In genomic region chr6:90294614-90294988, GRCh38 we compare ENCODE assay signal across 9 cellular contexts. TPM values are rescaled to one million over a fixed set of nuclear protein-coding genes. Genes with fewer than 3 reads are reported as not detected.
DNase-seq lines count a peak whose midpoint lies in the region; ATAC-seq, FAIRE-seq and TF ChIP-seq lines count a peak whose summit lies in the region.
"Had no signal": no experiment of that assay in that cellular context is flagged by ENCODE, and none has a peak within 500 bp of the region (broad histone marks: within the 10 kb centered on the region; RNA-seq: fewer than 3 reads in every experiment).

No MANE protein-coding gene starts in this region.

- DNase-seq in right atrium auricular region (ENCODE audit: low spot score) = no peak
- DNase-seq in left cardiac atrium = no peak
- peak; percentile 57 for DNase-seq in activated naive CD4-positive, alpha-beta T cell treated with anti-CD3 and anti-CD28 coated beads, Interleukin-2, amount 50 U/mL, for 16 hours
- no peak for DNase-seq in kidney epithelial cell (ENCODE audit: low read depth)
- DNase-seq in testis = no peak
- DNase-seq in GM10248 (ENCODE audit: extremely low spot score) = no peak
- no peak for DNase-seq in GM12892 (ENCODE audit: insufficient read length)

- TF ChIP-seq CTCF in right atrium auricular region (IDR thresholded peaks at IDR 0.05) (no peak), kidney epithelial cell (IDR thresholded peaks at IDR 0.05; ENCODE audit: insufficient read depth, low read length, poor library complexity, severe bottlenecking) (no peak), testis (IDR thresholded peaks at IDR 0.05) (no peak), GM10248 (IDR thresholded peaks at IDR 0.05; ENCODE audit: control extremely low read depth, extremely low read depth, low read depth, missing control alignments) (no peak)

- TF ChIP-seq POLR2A in testis (IDR thresholded peaks at IDR 0.05) = no peak
- no peak for TF ChIP-seq POLR2A in GM12892 (IDR thresholded peaks at IDR 0.05; ENCODE audit: low read depth, low read length)

- intact Hi-C loops in left cardiac atrium (cut with DNase I) (loop anchor here (10.0 kb wide), 2 partner anchors 90 to 320 kb away; no protein-coding TSS in a partner anchor), testis (cut with DNase I; ENCODE audit: low total_unique reads) (no loop called here)

- H3K27me3 ChIP-seq in right atrium auricular region (no peaks in the 10 kb centered on the region), kidney epithelial cell (ENCODE audit: control insufficient read depth, insufficient read depth, low read length) (peaks cover 2% of the 10 kb centered on the region), testis (no peaks in the 10 kb centered on the region)

- 35 to 43% methylated on average over 15 of the region's 15 CpGs for WGBS in testis, 2 donors

- POLR2A ChIA-PET in GM10248 (lab: Yijun Ruan, JAX) = no interaction called here

- no peaks in the 10 kb centered on the region for H3K36me3 ChIP-seq in right atrium auricular region
- no peaks in the 10 kb centered on the region for H3K36me3 ChIP-seq in kidney epithelial cell (ENCODE audit: control insufficient read depth, insufficient read depth, low read length)
- H3K36me3 ChIP-seq in testis (ENCODE audit: low read depth, missing control alignments) = no peaks in the 10 kb centered on the region

- H3K27ac ChIP-seq in right atrium auricular region (peak overlapping the region in 1 of 2 donors; percentile 91), testis (no peak overlapping the region)

- H3K4me1 ChIP-seq in right atrium auricular region (peaks cover 0 to 23% of the 10 kb centered on the region in 2 donors), testis (peaks cover 6% of the 10 kb centered on the region)

- no peak for FAIRE-seq in GM12892 (lab: Jason Lieb, UNC)
- FAIRE-seq: G401.6 had no signal

- CTCF ChIA-PET in GM10248 (lab: Yijun Ruan, JAX) = no interaction called here

- peak overlapping the region; percentile 74 to 81 for H3K4me3 ChIP-seq in right atrium auricular region
- peak overlapping the region; percentile 76 for H3K4me3 ChIP-seq in kidney epithelial cell (ENCODE audit: low read depth, low read length)
- H3K4me3 ChIP-seq in testis = peak overlapping the region; percentile 75 to 78

- H3K9me3 ChIP-seq in right atrium auricular region = no peaks in the 10 kb centered on the region
- no peaks in the 10 kb centered on the region for H3K9me3 ChIP-seq in testis

- ATAC-seq in left cardiac atrium (no peak), HG03175 (IDR thresholded peaks at IDR 0.05; ENCODE audit: unreplicated experiment) (no peak)

RNA-seq across cellular contexts. Expression of gene BACH2, which starts 2.0 kb away (rescaled TPM):
- total RNA-seq in right atrium auricular region (1 to 10 TPM in 1 of 2 donors, under 1 TPM in 1; 0.82 to 2.2 TPM), left cardiac atrium (1 to 10 TPM; 2.0 to 2.5 TPM), kidney epithelial cell (5.0 and 11.6 TPM in 2 replicates), testis (1 to 10 TPM; 6.5 to 8.3 TPM)
- 5.0 TPM for polyA plus RNA-seq in testis (ENCODE audit: insufficient read depth, low read depth, low replicate concordance)
- polyA plus RNA-seq in GM12892 (2012; ENCODE audit: missing spikeins) = 0.02 TPM
